In genomic region chr20:37902504-37903313, GRCh38 we compare ENCODE assay signal across 8 cellular contexts. TPM values are rescaled to one million over a fixed set of nuclear protein-coding genes. Genes with fewer than 3 reads are reported as not detected.
DNase-seq lines count a peak whose midpoint lies in the region; ATAC-seq, FAIRE-seq and TF ChIP-seq lines count a peak whose summit lies in the region.

VSTM2L (plus strand) TSS chr20:37903127; CDS start chr20:37903351, 224 bp downstream.

- H3K9me3 ChIP-seq in tibial nerve, result no peaks in the 10 kb centered on the region

- TF ChIP-seq POLR2A in tibial nerve (IDR thresholded peaks at IDR 0.05), result no peak

- 5 to 6% methylated on average over 42 to 63 of the region's 71 CpGs for WGBS in tibial nerve, 2 donors

- no peak for TF ChIP-seq CTCF in tibial nerve (IDR thresholded peaks at IDR 0.05)

- H3K27me3 ChIP-seq in tibial nerve, result peaks cover 0 to 72% of the 10 kb centered on the region in 2 donors

- FAIRE-seq in HTR-8/SVneo (lab: Jason Lieb, UNC), result no peak

- ATAC-seq in GM18498 (IDR thresholded peaks at IDR 0.05; ENCODE audit: unreplicated experiment), result no peak

- DNase-seq in EH (ENCODE audit: low read depth), result peak; percentile 54
- DNase-seq in NCI-H146 (lab: John Stamatoyannopoulos, UW), result peak; percentile 74
- peak in 31 of 61 donors; percentile 4 to 60 (median 26) for DNase-seq in caudate nucleus (lab: John Stamatoyannopoulos, UW)
- DNase-seq in kidney tubule cell (ENCODE audit: low spot score), result peak; percentile 55
- DNase-seq in tibial nerve (ENCODE audit: low spot score in 2 of 2), result no peak
- DNase-seq in CD1c-positive myeloid dendritic cell (ENCODE audit: extremely low spot score), result no peak
- DNase-seq in HTR-8/SVneo (ENCODE audit: insufficient read length, low spot score), result no peak

- no peak for TF ChIP-seq EP300 in tibial nerve (IDR thresholded peaks at IDR 0.05)

- H3K27ac ChIP-seq in caudate nucleus (ENCODE audit: low read depth, low read length), result no peak within 1 kb of the TSS
- no peak within 1 kb of the TSS for H3K27ac ChIP-seq in tibial nerve

- peaks cover 0 to 18% (median 10%) of the 10 kb centered on the region in 4 donors for H3K4me1 ChIP-seq in tibial nerve

- peak within 1 kb of the TSS in 3 of 4 donors; percentile 5 to 34 (median 17) for H3K4me3 ChIP-seq in tibial nerve

- no peaks in the 10 kb centered on the region for H3K36me3 ChIP-seq in tibial nerve

RNA-seq across cellular contexts. Expression of gene VSTM2L, which starts in this region (rescaled TPM):
- under 1 TPM in 1 of 4 donors, not detected in 3; 0.44 TPM for total RNA-seq in tibial nerve

Comparison
In these comparisons a context has a peak if more than half of its experiments do, and no peak if none do; other contexts are left out.
1. DNase-seq: peak in EH (single experiment), NCI-H146 (single experiment), caudate nucleus (31 of 61) and kidney tubule cell (single experiment); none in tibial nerve (0 of 2), CD1c-positive myeloid dendritic cell (single experiment) and HTR-8/SVneo (single experiment).